In the genomic region with DNA sequence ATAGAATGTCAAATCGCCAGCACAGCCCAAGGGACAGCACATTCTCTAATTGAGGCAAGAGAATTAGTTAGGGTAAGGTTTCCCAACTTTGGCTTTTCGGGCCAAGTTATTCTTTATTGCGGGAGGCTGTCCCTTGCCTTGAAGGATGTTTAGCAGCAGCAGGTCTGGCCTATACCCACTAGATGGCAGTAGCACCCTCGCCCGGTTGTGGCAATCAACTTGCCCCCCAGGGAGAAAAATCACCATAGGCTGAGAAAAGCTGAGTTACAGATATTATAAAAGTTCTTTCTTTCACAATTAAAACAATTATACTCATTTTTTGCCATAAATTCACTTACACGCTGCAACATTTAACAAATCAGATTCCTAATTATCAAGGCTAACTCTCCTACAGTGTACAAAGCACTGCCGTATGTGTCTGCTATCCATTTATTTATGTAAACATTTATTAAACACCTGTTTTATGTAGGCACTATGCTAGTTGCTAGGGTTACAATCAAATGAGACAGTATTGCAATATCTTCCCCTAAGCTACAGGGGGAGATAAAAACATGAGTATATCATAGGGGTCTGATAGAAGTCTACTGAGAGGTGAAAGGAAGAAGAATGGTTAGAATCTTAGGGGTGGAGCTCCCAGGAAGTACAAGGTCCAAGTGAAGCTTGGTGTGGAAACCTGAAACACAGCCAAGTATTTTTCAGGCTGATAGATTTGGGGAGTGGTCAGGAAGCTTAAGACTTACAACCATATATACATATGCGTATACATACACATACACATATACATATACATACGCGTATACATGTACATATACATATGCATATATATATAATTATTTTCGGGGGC, we compare ENCODE assay signal across 9 cellular contexts.
DNase-seq lines count a peak whose midpoint lies in the region; ATAC-seq and TF ChIP-seq lines count a peak whose summit lies in the region.
"Had no signal": no experiment of that assay in that cellular context is flagged by ENCODE, and none has a peak within 500 bp of the region (broad histone marks: within the 10 kb centered on the region; RNA-seq: fewer than 3 reads in every experiment).

No MANE protein-coding gene starts in this region.

- H3K27ac ChIP-seq in HEK293 (ENCODE audit: extremely low read depth, low read depth, low read length) (no peak overlapping the region), spleen (no peak overlapping the region)

- no peaks in the 10 kb centered on the region for H3K9me3 Mint-ChIP-seq in activated T-cell treated with anti-CD3 and anti-CD28 coated beads, Interleukin-2, amount 50 U/mL, for 72 hours
- no peaks in the 10 kb centered on the region for H3K9me3 Mint-ChIP-seq in activated T-cell treated with anti-CD3 and anti-CD28 coated beads, Interleukin-2, amount 50 U/mL, for 24 hours
- peaks cover 0 to 2% (median 0%) of the 10 kb centered on the region in 9 donors for H3K9me3 Mint-ChIP-seq in naive thymus-derived CD8-positive, alpha-beta T cell
- H3K9me3 Mint-ChIP-seq: activated naive CD8-positive, alpha-beta T cell treated with anti-CD3 and anti-CD28 coated beads, Interleukin-2, amount 10 ng/mL, durations not matched to agents 7 days and 5 days had no signal

- H3K27ac Mint-ChIP-seq in activated T-cell treated with anti-CD3 and anti-CD28 coated beads, Interleukin-2, amount 50 U/mL, for 72 hours, result no peak overlapping the region
- H3K27ac Mint-ChIP-seq in activated T-cell treated with anti-CD3 and anti-CD28 coated beads, Interleukin-2, amount 50 U/mL, for 24 hours, result no peak overlapping the region
- no peak overlapping the region for H3K27ac Mint-ChIP-seq in naive thymus-derived CD8-positive, alpha-beta T cell
- H3K27ac Mint-ChIP-seq: activated naive CD8-positive, alpha-beta T cell treated with anti-CD3 and anti-CD28 coated beads, Interleukin-2, amount 10 ng/mL, durations not matched to agents 7 days and 5 days had no signal

- H3K36me3 ChIP-seq in HEK293 (ENCODE audit: control insufficient read depth in 2 of 2, insufficient read depth in 1 of 2, low read length in 2 of 2) (no peaks in the 10 kb centered on the region), spleen (no peaks in the 10 kb centered on the region)

- CTCF ChIA-PET in HEK293 (lab: Yijun Ruan, JAX), result interaction anchor here (0.6 to 1.7 kb wide), 18 partner anchors 8 to 830 kb away, joined by 3 to 14 read pairs (median 4); no protein-coding TSS in a partner anchor

- H3K4me1 ChIP-seq in HEK293 (ENCODE audit: control insufficient read depth, insufficient read depth, low read length) (no peaks in the 10 kb centered on the region), spleen (no peaks in the 10 kb centered on the region)

- H3K4me3 ChIP-seq in HEK293 (ENCODE audit: low read depth, low read length) (no peak overlapping the region), epithelial cell of esophagus (ENCODE audit: low read length) (no peak overlapping the region), spleen (no peak overlapping the region)

- TF ChIP-seq CTCF in HEK293 (tag by site-specific recombination; IDR thresholded peaks at IDR 0.05) (no peak), epithelial cell of esophagus (IDR thresholded peaks at IDR 0.05; ENCODE audit: insufficient read depth, low read depth, low read length, missing control alignments) (peak; percentile 89), spleen (IDR thresholded peaks at IDR 0.05 in 8 of 11, conservative IDR thresholded peaks at IDR 0.05 in 3 of 11) (peak in 9 of 11 experiments; percentile 16 to 60 (median 44))

- DNase-seq in activated T-cell treated with anti-CD3 and anti-CD28 coated beads, Interleukin-2, amount 50 U/mL, for 72 hours, result peak; percentile 0 to 10
- no peak for DNase-seq in activated T-cell treated with anti-CD3 and anti-CD28 coated beads, Interleukin-2, amount 50 U/mL, for 24 hours
- DNase-seq in NCI-H526 treated with DMSO at 0.1 percent for 48 hours (lab: John Stamatoyannopoulos, UW), result peak; percentile 45
- DNase-seq in epithelial cell of esophagus (ENCODE audit: low read depth), result peak; percentile 55
- no peak for DNase-seq in spleen
- no peak for DNase-seq in NCI-H1105 (lab: John Stamatoyannopoulos, UW)
- no peak for DNase-seq in naive thymus-derived CD8-positive, alpha-beta T cell
- DNase-seq: activated naive CD8-positive, alpha-beta T cell treated with anti-CD3 and anti-CD28 coated beads, Interleukin-2, amount 10 ng/mL, durations not matched to agents 7 days and 5 days had no signal

- POLR2A ChIA-PET in HEK293 (lab: Yijun Ruan, JAX), result no interaction called here
- POLR2A ChIA-PET in naive thymus-derived CD8-positive, alpha-beta T cell (lab: Charles Lee), result no interaction called here

- no peak for ATAC-seq in activated T-cell treated with anti-CD3 and anti-CD28 coated beads, Interleukin-2, amount 50 U/mL, for 72 hours (replicated peaks in 1 of 2)
- no peak for ATAC-seq in naive thymus-derived CD8-positive, alpha-beta T cell

- H3K27me3 ChIP-seq in spleen (replicated peaks in 1 of 7), result no peaks in the 10 kb centered on the region

- WGBS in spleen, 5 donors, result 71 to 75% (median 72%) methylated on average over 11 of the region's 11 CpGs

- TF ChIP-seq POLR2A in spleen (IDR thresholded peaks at IDR 0.05), result no peak

- H3K4me3 Mint-ChIP-seq in activated T-cell treated with anti-CD3 and anti-CD28 coated beads, Interleukin-2, amount 50 U/mL, for 72 hours, result no peak overlapping the region
- no peak overlapping the region for H3K4me3 Mint-ChIP-seq in activated T-cell treated with anti-CD3 and anti-CD28 coated beads, Interleukin-2, amount 50 U/mL, for 24 hours
- H3K4me3 Mint-ChIP-seq in naive thymus-derived CD8-positive, alpha-beta T cell, result no peak overlapping the region
- H3K4me3 Mint-ChIP-seq: activated naive CD8-positive, alpha-beta T cell treated with anti-CD3 and anti-CD28 coated beads, Interleukin-2, amount 10 ng/mL, durations not matched to agents 7 days and 5 days had no signal

- intact Hi-C loops in spleen (cut with DNase I; ENCODE audit: low total_unique reads), result loop anchor here (10.0 kb wide), 1 partner anchor 822 kb away; no protein-coding TSS in a partner anchor

- H3K36me3 Mint-ChIP-seq in activated T-cell treated with anti-CD3 and anti-CD28 coated beads, Interleukin-2, amount 50 U/mL, for 72 hours (ENCODE audit: insufficient read depth in 2 of 2), result no peaks in the 10 kb centered on the region
- no peaks in the 10 kb centered on the region for H3K36me3 Mint-ChIP-seq in activated T-cell treated with anti-CD3 and anti-CD28 coated beads, Interleukin-2, amount 50 U/mL, for 24 hours (ENCODE audit: low read depth)
- H3K36me3 Mint-ChIP-seq in naive thymus-derived CD8-positive, alpha-beta T cell, result no peaks in the 10 kb centered on the region
- H3K36me3 Mint-ChIP-seq: activated naive CD8-positive, alpha-beta T cell treated with anti-CD3 and anti-CD28 coated beads, Interleukin-2, amount 10 ng/mL, durations not matched to agents 7 days and 5 days had no signal

- no peaks in the 10 kb centered on the region for H3K27me3 Mint-ChIP-seq in activated T-cell treated with anti-CD3 and anti-CD28 coated beads, Interleukin-2, amount 50 U/mL, for 72 hours (ENCODE audit: low read depth)
- H3K27me3 Mint-ChIP-seq in activated T-cell treated with anti-CD3 and anti-CD28 coated beads, Interleukin-2, amount 50 U/mL, for 24 hours, result no peaks in the 10 kb centered on the region
- H3K27me3 Mint-ChIP-seq in naive thymus-derived CD8-positive, alpha-beta T cell, result no peaks in the 10 kb centered on the region
- H3K27me3 Mint-ChIP-seq: activated naive CD8-positive, alpha-beta T cell treated with anti-CD3 and anti-CD28 coated beads, Interleukin-2, amount 10 ng/mL, durations not matched to agents 7 days and 5 days had no signal

- H3K9me3 ChIP-seq in HEK293 (ENCODE audit: control insufficient read depth, insufficient read depth, low read depth, low read length) (no peaks in the 10 kb centered on the region), spleen (no peaks in the 10 kb centered on the region)

- H3K4me1 Mint-ChIP-seq in activated T-cell treated with anti-CD3 and anti-CD28 coated beads, Interleukin-2, amount 50 U/mL, for 72 hours (ENCODE audit: low read depth), result no peaks in the 10 kb centered on the region
- H3K4me1 Mint-ChIP-seq in activated T-cell treated with anti-CD3 and anti-CD28 coated beads, Interleukin-2, amount 50 U/mL, for 24 hours (ENCODE audit: low read depth), result no peaks in the 10 kb centered on the region
- H3K4me1 Mint-ChIP-seq in naive thymus-derived CD8-positive, alpha-beta T cell, result no peaks in the 10 kb centered on the region
- H3K4me1 Mint-ChIP-seq: activated naive CD8-positive, alpha-beta T cell treated with anti-CD3 and anti-CD28 coated beads, Interleukin-2, amount 10 ng/mL, durations not matched to agents 7 days and 5 days had no signal

TF ChIP-seq in HEK293, 187 proteins besides CTCF, POLR2A, EP300 and RAD21 (continues in another document):
- no peak for TF ChIP-seq ZNF19 (tag by site-specific recombination; IDR thresholded peaks at IDR 0.05; ENCODE audit: low read depth)
- TF ChIP-seq, protein P1, sequence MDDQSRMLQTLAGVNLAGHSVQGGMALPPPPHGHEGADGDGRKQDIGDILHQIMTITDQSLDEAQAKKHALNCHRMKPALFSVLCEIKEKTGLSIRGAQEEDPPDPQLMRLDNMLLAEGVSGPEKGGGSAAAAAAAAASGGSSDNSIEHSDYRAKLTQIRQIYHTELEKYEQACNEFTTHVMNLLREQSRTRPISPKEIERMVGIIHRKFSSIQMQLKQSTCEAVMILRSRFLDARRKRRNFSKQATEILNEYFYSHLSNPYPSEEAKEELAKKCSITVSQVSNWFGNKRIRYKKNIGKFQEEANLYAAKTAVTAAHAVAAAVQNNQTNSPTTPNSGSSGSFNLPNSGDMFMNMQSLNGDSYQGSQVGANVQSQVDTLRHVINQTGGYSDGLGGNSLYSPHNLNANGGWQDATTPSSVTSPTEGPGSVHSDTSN (CRISPR knock-in tag; IDR thresholded peaks at IDR 0.05), result no peak
- TF ChIP-seq ZNF23 (tag by site-specific recombination; IDR thresholded peaks at IDR 0.05; ENCODE audit: borderline replicate concordance), result no peak

Comparison
In these comparisons a context has a peak if more than half of its experiments do, and no peak if none do; other contexts are left out.
1. DNase-seq: peak in activated T-cell treated with anti-CD3 and anti-CD28 coated beads, Interleukin-2, amount 50 U/mL, for 72 hours (2 of 2), NCI-H526 treated with DMSO at 0.1 percent for 48 hours (single experiment) and epithelial cell of esophagus (single experiment); none in activated T-cell treated with anti-CD3 and anti-CD28 coated beads, Interleukin-2, amount 50 U/mL, for 24 hours (single experiment), spleen (single experiment), NCI-H1105 (single experiment) and naive thymus-derived CD8-positive, alpha-beta T cell (0 of 10).